In the genomic region with DNA sequence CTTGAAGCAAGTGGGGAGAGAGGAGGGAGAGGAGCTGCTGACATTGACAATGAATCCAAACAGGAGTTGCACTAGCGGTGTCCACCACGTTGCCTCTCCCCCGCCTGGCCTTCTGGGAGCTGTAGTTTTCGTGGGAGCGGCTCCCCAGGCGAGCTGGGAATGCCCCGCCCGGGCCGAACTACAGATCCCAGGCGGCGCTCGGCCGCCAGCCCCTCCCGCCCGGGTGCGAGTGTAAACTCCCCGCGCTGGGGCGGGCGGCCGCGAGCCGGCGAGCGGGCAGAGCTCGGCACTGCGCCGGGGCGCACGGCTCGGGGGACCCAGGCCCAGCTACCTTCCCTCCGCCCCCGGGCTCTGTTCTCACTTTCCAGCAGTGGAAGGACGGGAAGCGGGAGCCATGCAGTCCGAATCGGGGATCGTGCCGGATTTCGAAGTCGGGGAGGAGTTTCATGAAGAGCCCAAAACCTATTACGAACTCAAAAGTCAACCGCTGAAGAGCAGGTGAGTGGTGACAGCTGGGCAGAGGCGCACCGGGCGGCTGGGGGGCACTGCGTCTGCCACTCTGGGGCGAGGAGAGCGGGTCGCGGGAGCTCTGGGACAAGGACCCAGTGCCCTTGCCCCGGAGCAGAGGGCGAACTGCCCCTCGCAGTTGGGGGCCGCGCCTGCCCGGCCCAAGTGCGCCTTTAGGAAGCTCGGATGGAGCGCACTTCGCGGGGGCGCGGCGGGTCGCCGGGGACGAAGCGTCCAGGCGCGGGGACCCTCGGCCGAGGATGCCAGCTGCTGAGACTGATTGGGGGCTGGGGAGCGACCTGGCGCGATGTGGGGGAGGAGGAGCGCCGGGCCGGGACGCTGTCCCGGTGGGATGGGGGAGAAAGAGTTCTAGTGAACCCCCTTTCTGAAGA, we compare ENCODE assay signal across 8 cellular contexts. TPM values are rescaled to one million over a fixed set of nuclear protein-coding genes. Genes with fewer than 3 reads are reported as not detected.
DNase-seq lines count a peak whose midpoint lies in the region; ATAC-seq and TF ChIP-seq lines count a peak whose summit lies in the region.

A gene with protein sequence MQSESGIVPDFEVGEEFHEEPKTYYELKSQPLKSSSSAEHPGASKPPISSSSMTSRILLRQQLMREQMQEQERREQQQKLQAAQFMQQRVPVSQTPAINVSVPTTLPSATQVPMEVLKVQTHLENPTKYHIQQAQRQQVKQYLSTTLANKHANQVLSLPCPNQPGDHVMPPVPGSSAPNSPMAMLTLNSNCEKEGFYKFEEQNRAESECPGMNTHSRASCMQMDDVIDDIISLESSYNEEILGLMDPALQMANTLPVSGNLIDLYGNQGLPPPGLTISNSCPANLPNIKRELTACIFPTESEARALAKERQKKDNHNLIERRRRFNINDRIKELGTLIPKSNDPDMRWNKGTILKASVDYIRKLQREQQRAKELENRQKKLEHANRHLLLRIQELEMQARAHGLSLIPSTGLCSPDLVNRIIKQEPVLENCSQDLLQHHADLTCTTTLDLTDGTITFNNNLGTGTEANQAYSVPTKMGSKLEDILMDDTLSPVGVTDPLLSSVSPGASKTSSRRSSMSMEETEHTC (plus strand): TSS at position 261 of the 899 bp plus-strand sequence. CDS start 134 bp downstream, at position 395.

- intact Hi-C loops in heart right ventricle (cut with DNase I) (loop anchor here in 6 of 10 donors (5.0 kb wide), 4 partner anchors 42 to 53 kb away; no protein-coding TSS in a partner anchor), ovary (cut with DNase I) (loop anchor here in 1 of 4 donors (5.0 kb wide), 1 partner anchor 48 kb away; no protein-coding TSS in a partner anchor)

- H3K4me1 ChIP-seq in heart right ventricle: peaks cover 0 to 55% (median 14%) of the 10 kb centered on the region in 9 donors
- H3K4me1 ChIP-seq in ovary (ENCODE audit: insufficient read depth): peaks cover 19% of the 10 kb centered on the region

- peak within 1 kb of the TSS; percentile 76 to 98 (median 92) for H3K4me3 ChIP-seq in heart right ventricle
- peak within 1 kb of the TSS; percentile 70 for H3K4me3 ChIP-seq in ovary

- no peak for TF ChIP-seq EP300 in ovary (IDR thresholded peaks at IDR 0.05)

- H3K9me3 ChIP-seq in heart right ventricle: no peaks in the 10 kb centered on the region
- no peaks in the 10 kb centered on the region for H3K9me3 ChIP-seq in ovary

- TF ChIP-seq CTCF in heart right ventricle (IDR thresholded peaks at IDR 0.05): no peak
- TF ChIP-seq CTCF in ovary (IDR thresholded peaks at IDR 0.05): no peak

- peak; percentile 8 for DNase-seq in DMS153 treated with DMSO at 0.1 percent for 48 hours (lab: John Stamatoyannopoulos, UW; ENCODE audit: unreplicated experiment)
- peak; percentile 70 for DNase-seq in NCI-H82 treated with DMSO at 0.1 percent for 48 hours (lab: John Stamatoyannopoulos, UW; ENCODE audit: unreplicated experiment)
- peak; percentile 93 for DNase-seq in amniotic stem cell (lab: John Stamatoyannopoulos, UW)
- DNase-seq in heart right ventricle: peak; percentile 92 to 94
- DNase-seq in ovary: peak; percentile 92 to 94 (median 92)
- DNase-seq in activated effector memory CD4-positive, alpha-beta T cell treated with Interleukin-2 at 50 U/mL for 16 hours: no peak

- peak; percentile 72 for TF ChIP-seq POLR2A in ovary (IDR thresholded peaks at IDR 0.05)

- 0 to 1% methylated on average over 75 to 81 of the region's 81 CpGs for WGBS in heart right ventricle, 2 donors
- 0 to 1% (median 0%) methylated on average over 64 to 81 of the region's 81 CpGs for WGBS in ovary, 3 donors

- peaks cover 0 to 6% (median 0%) of the 10 kb centered on the region in 7 donors for H3K27me3 ChIP-seq in heart right ventricle
- no peaks in the 10 kb centered on the region for H3K27me3 ChIP-seq in ovary

- H3K36me3 ChIP-seq in heart right ventricle: no peaks in the 10 kb centered on the region
- no peaks in the 10 kb centered on the region for H3K36me3 ChIP-seq in ovary

- peak within 1 kb of the TSS; percentile 84 to 96 (median 92) for H3K27ac ChIP-seq in heart right ventricle
- H3K27ac ChIP-seq in ovary: peak within 1 kb of the TSS; percentile 72 to 84

- ATAC-seq in GM21360 (IDR thresholded peaks at IDR 0.05; ENCODE audit: unreplicated experiment): peak; percentile 99
- peak; percentile 96 for ATAC-seq in HG03565 (IDR thresholded peaks at IDR 0.05; ENCODE audit: unreplicated experiment)
- ATAC-seq in heart right ventricle: peak; percentile 96 to 99 (median 98)

RNA-seq across cellular contexts. Expression of the gene that starts here (rescaled TPM):
- 100 to 1,000 TPM in 1 of 10 donors, 10 to 100 TPM in 9; 53.7 to 101 (median 87.0) TPM for total RNA-seq in heart right ventricle
- 10 to 100 TPM; 15.1 to 24.3 TPM for polyA plus RNA-seq in heart right ventricle
- 10 to 100 TPM; 19.7 to 38.0 (median 24.9) TPM for total RNA-seq in ovary
- 10 to 100 TPM; 13.6 to 37.1 TPM for polyA plus RNA-seq in ovary
